In the genomic region with DNA sequence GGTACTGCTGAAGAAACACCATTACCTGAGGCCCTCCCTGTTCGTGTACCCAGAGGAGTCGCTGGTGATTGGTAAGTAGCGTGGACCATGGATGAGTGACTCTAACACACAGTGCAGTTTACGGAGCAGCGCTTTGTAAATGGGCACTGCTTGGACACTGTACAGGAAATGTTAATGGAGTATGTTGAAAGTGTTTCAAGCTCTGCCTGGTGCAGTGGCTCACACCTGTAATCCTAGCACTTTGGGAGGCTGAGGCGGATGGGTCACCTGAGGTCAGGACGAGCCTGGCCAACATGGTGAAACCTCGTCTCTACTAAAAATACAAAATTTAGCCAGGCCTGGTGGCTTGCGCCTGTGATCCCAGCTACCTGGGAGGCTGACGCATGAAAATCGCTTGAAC, we compare ENCODE assay signal across 32 cellular contexts. TPM values are rescaled to one million over a fixed set of nuclear protein-coding genes. Genes with fewer than 3 reads are reported as not detected.
"Had no signal": no experiment of that assay in that cellular context is flagged by ENCODE, and none has a peak within 500 bp of the region (broad histone marks: within the 10 kb centered on the region; RNA-seq: fewer than 3 reads in every experiment).

No MANE protein-coding gene starts in this region.

- H3K4me1 Mint-ChIP-seq: brain; central memory CD8-positive, alpha-beta T cell; WTC11 had no signal

- H3K36me3 Mint-ChIP-seq: activated naive CD8-positive, alpha-beta T cell had no signal

- H3K4me3 ChIP-seq: ascending aorta, breast epithelium, coronary artery, dorsolateral prefrontal cortex, esophagus muscularis mucosa, gastrocnemius medialis, heart left ventricle had no signal

- H3K4me3 Mint-ChIP-seq: activated CD4-positive, alpha-beta memory T cell treated with anti-CD3 and anti-CD28 coated beads, Interleukin-2, amount 10 ng/mL, durations not matched to agents 7 days and 5 days; activated CD4-positive, alpha-beta T cell treated with anti-CD3 and anti-CD28 coated beads, Interleukin-2, amount 10 ng/mL, durations not matched to agents 7 days and 5 days; activated naive CD8-positive, alpha-beta T cell; activated T-cell treated with anti-CD3 and anti-CD28 coated beads, Interleukin-2, amount 50 U/mL, for 4 hours; activated T-helper 1 cell treated with anti-CD3 and anti-CD28 coated beads, Interleukin-12 subunit alpha, Interleukin-12 subunit beta, Interleukin-2, Interleukin-4 antibody, amounts not matched to agents 30 ng/mL and 10 ng/mL and 1 ng/mL, durations not matched to agents 14 hours and 24 hours and 36 hours; brain; central memory CD8-positive, alpha-beta T cell; dendritic cell treated with granulocyte-macrophage colony-stimulating factor and Interleukin-4, amounts not matched to agents 40 ng/mL and 50 ng/mL, for 4 days; endodermal cell; WTC11 had no signal

- H3K4me1 ChIP-seq: ascending aorta, breast epithelium, esophagus muscularis mucosa, gastrocnemius medialis had no signal

- DNase-seq: activated CD4-positive, alpha-beta memory T cell treated with anti-CD3 and anti-CD28 coated beads, Interleukin-2, amount 10 ng/mL, durations not matched to agents 7 days and 5 days; activated CD4-positive, alpha-beta T cell treated with anti-CD3 and anti-CD28 coated beads for 1 hour; activated CD4-positive, alpha-beta T cell treated with anti-CD3 and anti-CD28 coated beads for 4 hours; activated CD4-positive, alpha-beta T cell treated with anti-CD3 and anti-CD28 coated beads, Interleukin-2, amount 10 ng/mL, durations not matched to agents 7 days and 5 days; activated CD4-positive, alpha-beta T cell treated with anti-CD3 and anti-CD28 coated beads, Interleukin-2, amount 50 U/mL, for 4 hours; activated CD8-positive, alpha-beta memory T cell treated with anti-CD3 and anti-CD28 coated beads, Interleukin-2, amount 50 U/mL, for 48 hours; activated gamma-delta T cell treated with Interleukin-2 at 50 U/mL for 16 hours; activated naive CD4-positive, alpha-beta T cell treated with anti-CD3 and anti-CD28 coated beads, Interleukin-2, amount 50 U/mL, for 16 hours; activated naive CD4-positive, alpha-beta T cell treated with Interleukin-2 at 50 U/mL for 16 hours; activated T-cell treated with anti-CD3 and anti-CD28 coated beads for 4 hours; activated T-cell treated with anti-CD3 and anti-CD28 coated beads, Interleukin-2, amount 50 U/mL, for 4 hours; dorsolateral prefrontal cortex; effector memory CD4-positive, alpha-beta T cell; endodermal cell; erythroblast; foreskin keratinocyte; glutamatergic neuron; heart left ventricle; T-helper 2 cell had no signal

- H3K27me3 ChIP-seq: ascending aorta, breast epithelium, dorsolateral prefrontal cortex, esophagus muscularis mucosa, foreskin keratinocyte, gastrocnemius medialis, heart left ventricle had no signal

- H3K9me3 Mint-ChIP-seq: activated CD4-positive, alpha-beta memory T cell treated with anti-CD3 and anti-CD28 coated beads, Interleukin-2, amount 10 ng/mL, durations not matched to agents 7 days and 5 days; activated CD4-positive, alpha-beta T cell treated with anti-CD3 and anti-CD28 coated beads, Interleukin-2, amount 10 ng/mL, durations not matched to agents 7 days and 5 days; activated T-cell treated with anti-CD3 and anti-CD28 coated beads, Interleukin-2, amount 50 U/mL, for 4 hours; activated T-helper 1 cell treated with anti-CD3 and anti-CD28 coated beads, Interleukin-12 subunit alpha, Interleukin-12 subunit beta, Interleukin-2, Interleukin-4 antibody, amounts not matched to agents 30 ng/mL and 10 ng/mL and 1 ng/mL, durations not matched to agents 14 hours and 24 hours and 36 hours; activated T-helper 2 cell treated with anti-CD3 and anti-CD28 coated beads, Interferon-gamma antibody, Interleukin-2, Interleukin-4, amounts not matched to agents 10 μg/mL and 5 μg/mL and 100 μg/mL, durations not matched to agents 14 hours and 24 hours and 36 hours; brain; central memory CD8-positive, alpha-beta T cell; dendritic cell treated with granulocyte-macrophage colony-stimulating factor and Interleukin-4, amounts not matched to agents 40 ng/mL and 50 ng/mL, for 4 days; endodermal cell; WTC11 had no signal

- ATAC-seq: activated T-cell treated with anti-CD3 and anti-CD28 coated beads, Interleukin-2, amount 50 U/mL, for 4 hours; foreskin keratinocyte; heart left ventricle; WTC11 had no signal

- H3K27me3 Mint-ChIP-seq: activated CD4-positive, alpha-beta memory T cell treated with anti-CD3 and anti-CD28 coated beads, Interleukin-2, amount 10 ng/mL, durations not matched to agents 7 days and 5 days; activated CD4-positive, alpha-beta T cell treated with anti-CD3 and anti-CD28 coated beads, Interleukin-2, amount 10 ng/mL, durations not matched to agents 7 days and 5 days; activated naive CD8-positive, alpha-beta T cell; brain; central memory CD8-positive, alpha-beta T cell; dendritic cell treated with granulocyte-macrophage colony-stimulating factor and Interleukin-4, amounts not matched to agents 40 ng/mL and 50 ng/mL, for 4 days had no signal

- H3K9me3 ChIP-seq: ascending aorta, breast epithelium, esophagus muscularis mucosa, gastrocnemius medialis, heart left ventricle had no signal

- H3K27ac ChIP-seq: ascending aorta, breast epithelium, coronary artery, dorsolateral prefrontal cortex, esophagus muscularis mucosa, foreskin keratinocyte, gastrocnemius medialis, heart left ventricle, VCaP had no signal

- H3K27ac Mint-ChIP-seq: activated CD4-positive, alpha-beta memory T cell treated with anti-CD3 and anti-CD28 coated beads, Interleukin-2, amount 10 ng/mL, durations not matched to agents 7 days and 5 days; activated CD4-positive, alpha-beta T cell treated with anti-CD3 and anti-CD28 coated beads, Interleukin-2, amount 10 ng/mL, durations not matched to agents 7 days and 5 days; activated T-helper 1 cell treated with anti-CD3 and anti-CD28 coated beads, Interleukin-12 subunit alpha, Interleukin-12 subunit beta, Interleukin-2, Interleukin-4 antibody, amounts not matched to agents 30 ng/mL and 10 ng/mL and 1 ng/mL, durations not matched to agents 14 hours and 24 hours and 36 hours; activated T-helper 2 cell treated with anti-CD3 and anti-CD28 coated beads, Interferon-gamma antibody, Interleukin-2, Interleukin-4, amounts not matched to agents 10 μg/mL and 5 μg/mL and 100 μg/mL, durations not matched to agents 14 hours and 24 hours and 36 hours; dendritic cell treated with granulocyte-macrophage colony-stimulating factor and Interleukin-4, amounts not matched to agents 40 ng/mL and 50 ng/mL, for 4 days; endodermal cell; WTC11 had no signal

RNA-seq across cellular contexts. Expression of gene MEI1, which starts 48.5 kb away (rescaled TPM):
- total RNA-seq: ascending aorta, foreskin keratinocyte had no signal
